In genomic region chr6:89750338-89750737, GRCh38 we compare ENCODE assay signal across 22 cellular contexts.
"Had no signal": no experiment of that assay in that cellular context is flagged by ENCODE, and none has a peak within 500 bp of the region (broad histone marks: within the 10 kb centered on the region; RNA-seq: fewer than 3 reads in every experiment).

No MANE protein-coding gene starts in this region.

- H3K9ac ChIP-seq: parathyroid adenoma had no signal

- H3K9me3 ChIP-seq: heart right ventricle, prostate gland, spleen, suprapubic skin, thyroid gland, upper lobe of left lung, uterus had no signal

- ATAC-seq: esophagus mucosa; heart right ventricle; left cardiac atrium; naive thymus-derived CD4-positive, alpha-beta T cell; sciatic nerve; stimulated activated naive CD8-positive, alpha-beta T cell treated with anti-CD3 and anti-CD28 coated beads, Interleukin-15, Interleukin-2, amounts not matched to agents 100 U/mL and 50 U/mL, for 24 hours had no signal

- H3K36me3 ChIP-seq: prostate gland, uterus had no signal

- H3K27me3 ChIP-seq: dorsolateral prefrontal cortex, heart right ventricle, spleen, suprapubic skin, thyroid gland, upper lobe of left lung, uterus had no signal

- H3K4me3 ChIP-seq: dorsolateral prefrontal cortex, heart right ventricle, prostate gland, spleen, suprapubic skin, thyroid gland, upper lobe of left lung, uterus had no signal

- H3K27ac ChIP-seq: dorsolateral prefrontal cortex, heart right ventricle, parathyroid adenoma, prostate gland, spleen, suprapubic skin, thyroid gland, upper lobe of left lung, uterus had no signal

- H3K4me3 Mint-ChIP-seq: naive thymus-derived CD4-positive, alpha-beta T cell; nephron progenitor cell had no signal

- H3K27ac Mint-ChIP-seq: naive thymus-derived CD4-positive, alpha-beta T cell; nephron progenitor cell had no signal

- H3K4me1 Mint-ChIP-seq: naive thymus-derived CD4-positive, alpha-beta T cell; nephron progenitor cell had no signal

- DNase-seq: cortex of kidney; dorsolateral prefrontal cortex; effector CD8-positive, alpha-beta T cell; heart right ventricle; hypothalamus; left cardiac atrium; mammary epithelial cell; naive thymus-derived CD4-positive, alpha-beta T cell; nephron progenitor cell; retina; spleen; stimulated activated CD4-positive, alpha-beta T cell treated with anti-CD3 and anti-CD28 coated beads, Interleukin-15, amount 100 ng/mL, for 24 hours; stimulated activated CD4-positive, alpha-beta T cell treated with anti-CD3 and anti-CD28 coated beads, Interleukin-2, amount 100 ng/mL, for 24 hours; stimulated activated naive CD8-positive, alpha-beta T cell treated with anti-CD3 and anti-CD28 coated beads, Interleukin-15, Interleukin-2, amounts not matched to agents 100 U/mL and 50 U/mL, for 24 hours; upper lobe of left lung; uterus had no signal

- H3K9me3 Mint-ChIP-seq: naive thymus-derived CD4-positive, alpha-beta T cell; nephron progenitor cell had no signal

- H3K4me1 ChIP-seq: heart right ventricle, parathyroid adenoma, prostate gland, spleen, suprapubic skin, thyroid gland, upper lobe of left lung, uterus had no signal

- H2AFZ ChIP-seq: parathyroid adenoma had no signal

- H3K79me2 ChIP-seq: parathyroid adenoma had no signal

- H3K27me3 Mint-ChIP-seq: naive thymus-derived CD4-positive, alpha-beta T cell had no signal
